8 cellular contexts compared by ENCODE assay signal in genomic region chr6:149545754-149546471, GRCh38. TPM values are rescaled to one million over a fixed set of nuclear protein-coding genes. Genes with fewer than 3 reads are reported as not detected.
DNase-seq lines count a peak whose midpoint lies in the region; ATAC-seq, FAIRE-seq and TF ChIP-seq lines count a peak whose summit lies in the region.

Gene PPIL4, minus strand, starts transcription at chr6:149546043. Its CDS starts 38 bp downstream, at chr6:149546005.

- dilution Hi-C loops in keratinocyte (cut with MboI; ENCODE audit: extremely low pct_ligation_motif_present, low sequenced_read_pairs) = no loop called here

- no peak for FAIRE-seq in keratinocyte (lab: Jason Lieb, UNC)

- H3K4me3 ChIP-seq in keratinocyte (ENCODE audit: control insufficient read depth in 2 of 3, extremely low read depth in 1 of 3, insufficient read depth in 2 of 3, low read depth in 1 of 3, low read length in 3 of 3) = peak within 1 kb of the TSS; percentile 90 to 100 (median 99)

- peak; percentile 93 for ATAC-seq in GM19023 (IDR thresholded peaks at IDR 0.05; ENCODE audit: unreplicated experiment)
- peak; percentile 92 for ATAC-seq in HG03280 (IDR thresholded peaks at IDR 0.05; ENCODE audit: unreplicated experiment)
- ATAC-seq in activated CD4-positive, CD25-positive, alpha-beta regulatory T cell treated with anti-CD3 and anti-CD28 coated beads, Interleukin-2, amount 50 U/mL, for 24 hours = peak; percentile 88 to 93

- peak; percentile 65 to 88 (median 82) for TF ChIP-seq CTCF in keratinocyte (optimal IDR thresholded peaks at IDR 0.05 in 1 of 3, IDR thresholded peaks at IDR 0.05 in 1 of 3, conservative IDR thresholded peaks at IDR 0.05 in 1 of 3; ENCODE audit: extremely low read depth in 1 of 3, insufficient read depth in 2 of 3, low read length in 3 of 3)

- peak within 1 kb of the TSS; percentile 98 for H3K27ac ChIP-seq in keratinocyte (ENCODE audit: control insufficient read depth, insufficient read depth, low read length)

- peaks cover 42% of the 10 kb centered on the region for H3K79me2 ChIP-seq in keratinocyte (ENCODE audit: control insufficient read depth, insufficient read depth, low read length)

- H3K4me2 ChIP-seq in keratinocyte (ENCODE audit: control insufficient read depth, extremely low read depth, insufficient read depth, low read depth, low read length) = peak within 1 kb of the TSS; percentile 100

- H3K36me3 ChIP-seq in keratinocyte (ENCODE audit: control insufficient read depth in 2 of 2, extremely low read depth in 1 of 2, insufficient read depth in 2 of 2, low read length in 2 of 2) = no peaks in the 10 kb centered on the region

- H3K4me1 ChIP-seq in keratinocyte (ENCODE audit: control insufficient read depth, extremely low read depth, insufficient read depth, low read length) = peaks cover 18% of the 10 kb centered on the region

- H3K9me1 ChIP-seq in keratinocyte (ENCODE audit: control insufficient read depth, extremely low read depth, insufficient read depth, low read length) = no peaks in the 10 kb centered on the region

- peak within 1 kb of the TSS; percentile 86 for H2AFZ ChIP-seq in keratinocyte (ENCODE audit: control insufficient read depth, low read length)

- no peaks in the 10 kb centered on the region for H3K9me3 ChIP-seq in keratinocyte (ENCODE audit: control insufficient read depth, low read depth, low read length)

- H3K9ac ChIP-seq in keratinocyte (ENCODE audit: control insufficient read depth, extremely low read depth, insufficient read depth, low read length) = peak within 1 kb of the TSS; percentile 99

- peak; percentile 98 for DNase-seq in AG20443 (ENCODE audit: low spot score)
- peak; percentile 77 to 92 for DNase-seq in NCI-H446 (lab: John Stamatoyannopoulos, UW)
- DNase-seq in cerebellar cortex (ENCODE audit: low spot score) = peak; percentile 94
- no peak for DNase-seq in keratinocyte (ENCODE audit: low read depth, low spot score)
- DNase-seq in stimulated activated CD4-positive, alpha-beta T cell treated with anti-CD3 and anti-CD28 coated beads, Interleukin-15, amount 100 ng/mL, for 1 hour (ENCODE audit: low read depth in 1 of 2, low spot score in 1 of 2) = peak; percentile 93 to 95

- H4K20me1 ChIP-seq in keratinocyte (ENCODE audit: control insufficient read depth, extremely low read depth, insufficient read depth, low read length) = no peaks in the 10 kb centered on the region

- no peaks in the 10 kb centered on the region for H3K27me3 ChIP-seq in keratinocyte (ENCODE audit: control insufficient read depth, extremely low read depth, insufficient read depth, low read length)

RNA-seq across cellular contexts. Expression of gene PPIL4, which starts in this region (rescaled TPM):
- polyA plus RNA-seq in keratinocyte = 6.0 to 14.0 TPM (median 6.9 TPM) in 3 replicates
- 64.2 TPM for polyA plus RNA-seq in keratinocyte (2011; ENCODE audit: low read depth)
- polyA plus RNA-seq in keratinocyte (2011; cell fraction: cytosol; rRNA removed) = 5.8 and 7.9 TPM in 2 replicates
- polyA plus RNA-seq in keratinocyte (2011; cell fraction: nucleus; rRNA removed) = 8.0 and 15.5 TPM in 2 replicates
- polyA plus RNA-seq in keratinocyte (2012; ENCODE audit: low replicate concordance) = 16.2 and 18.7 TPM in 2 replicates
- polyA minus RNA-seq in keratinocyte = 1.5 to 6.9 TPM (median 3.1 TPM) in 3 replicates
- 4.6 TPM for polyA minus RNA-seq in keratinocyte (2011; cell fraction: cytosol; rRNA and poly(A)+ RNA removed)
- 3.8 and 9.5 TPM in 2 replicates for polyA minus RNA-seq in keratinocyte (2011; cell fraction: nucleus; rRNA and poly(A)+ RNA removed)
